Comparison of ENCODE assay signal across 21 cellular contexts in the genomic region with DNA sequence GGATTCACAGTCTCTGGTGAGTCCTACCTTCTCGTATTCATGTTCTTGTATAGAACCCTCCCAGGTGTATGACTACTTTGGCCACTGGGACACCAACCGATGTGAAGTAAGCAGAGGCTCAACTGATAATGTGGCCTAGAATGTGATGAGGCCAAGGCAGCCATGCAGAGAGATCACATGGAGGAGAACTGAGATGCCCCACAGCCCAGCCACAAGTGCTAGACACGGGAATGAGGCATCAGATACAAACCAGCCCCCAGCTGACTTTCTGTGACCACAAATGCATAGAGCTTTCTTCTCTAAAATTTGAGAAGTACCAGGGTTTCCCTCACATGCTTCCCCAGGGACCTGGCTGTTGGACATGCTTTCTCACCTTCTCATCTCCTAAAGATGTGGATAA.
"Had no signal": no experiment of that assay in that cellular context is flagged by ENCODE, and none has a peak within 500 bp of the region (broad histone marks: within the 10 kb centered on the region; RNA-seq: fewer than 3 reads in every experiment).

No MANE protein-coding gene starts in this region.

- H3K27me3 Mint-ChIP-seq: dendritic cell treated with granulocyte-macrophage colony-stimulating factor and Interleukin-4, amounts not matched to agents 40 ng/mL and 50 ng/mL, for 4 days had no signal

- H3K9me3 ChIP-seq: colonic mucosa, gastrocnemius medialis, heart right ventricle, left lung, lower lobe of right lung had no signal

- H3K4me3 Mint-ChIP-seq: dendritic cell treated with granulocyte-macrophage colony-stimulating factor and Interleukin-4, amounts not matched to agents 40 ng/mL and 50 ng/mL, for 4 days; effector memory CD8-positive, alpha-beta T cell; endodermal cell had no signal

- H3K36me3 ChIP-seq: colonic mucosa, gastrocnemius medialis, heart right ventricle, left lung, lower lobe of right lung had no signal

- H3K27me3 ChIP-seq: colonic mucosa, gastrocnemius medialis, heart right ventricle, left lung had no signal

- ATAC-seq: effector memory CD8-positive, alpha-beta T cell; esophagus mucosa; gastrocnemius medialis; heart right ventricle; left cardiac atrium; left ventricle myocardium superior; lower lobe of right lung had no signal

- H3K4me1 ChIP-seq: colonic mucosa, gastrocnemius medialis, heart right ventricle, left lung, lower lobe of right lung had no signal

- H3K9me3 Mint-ChIP-seq: dendritic cell treated with granulocyte-macrophage colony-stimulating factor and Interleukin-4, amounts not matched to agents 40 ng/mL and 50 ng/mL, for 4 days; effector memory CD8-positive, alpha-beta T cell; endodermal cell had no signal

- DNase-seq: colonic mucosa; cortex of kidney; effector CD8-positive, alpha-beta T cell; effector memory CD8-positive, alpha-beta T cell; erythroblast; foreskin melanocyte; gastrocnemius medialis; glutamatergic neuron; head of caudate nucleus; heart right ventricle; hippocampal formation; left cardiac atrium; left lung; left ventricle myocardium superior; lower lobe of right lung; mesenchymal stem cell; midbrain had no signal

- H3K27ac ChIP-seq: colonic mucosa, epithelial cell of prostate, gastrocnemius medialis, heart right ventricle, left lung, lower lobe of right lung had no signal

- H3K27ac Mint-ChIP-seq: dendritic cell treated with granulocyte-macrophage colony-stimulating factor and Interleukin-4, amounts not matched to agents 40 ng/mL and 50 ng/mL, for 4 days; effector memory CD8-positive, alpha-beta T cell; endodermal cell had no signal

- H3K4me3 ChIP-seq: colonic mucosa, gastrocnemius medialis, heart right ventricle, left lung, lower lobe of right lung had no signal
